ENCODE assay signal across 8 cellular contexts in genomic region chr12:6554168-6554989, GRCh38. TPM values are rescaled to one million over a fixed set of nuclear protein-coding genes. Genes with fewer than 3 reads are reported as not detected.
DNase-seq lines count a peak whose midpoint lies in the region; ATAC-seq and TF ChIP-seq lines count a peak whose summit lies in the region.

No MANE protein-coding gene starts in this region.

- H3K4me1 Mint-ChIP-seq in neural progenitor cell = peaks cover 33% of the 10 kb centered on the region
- peaks cover 26% of the 10 kb centered on the region for H3K4me1 Mint-ChIP-seq in type B pancreatic cell (ENCODE audit: unreplicated experiment)

- peak overlapping the region; percentile 94 for H3K4me2 ChIP-seq in neural progenitor cell

- TF ChIP-seq CTCF in AG09309 (IDR thresholded peaks at IDR 0.05; ENCODE audit: control insufficient read depth, insufficient read depth, low read depth, low read length, missing control alignments) = peak; percentile 65
- TF ChIP-seq CTCF in fibroblast of villous mesenchyme (IDR thresholded peaks at IDR 0.05; ENCODE audit: insufficient read depth, low read depth, low read length) = peak; percentile 66
- peak; percentile 70 for TF ChIP-seq CTCF in neural progenitor cell (IDR thresholded peaks at IDR 0.05)
- peak; percentile 79 for TF ChIP-seq CTCF in type B pancreatic cell (conservative IDR thresholded peaks at IDR 0.05)

- H3K9ac ChIP-seq in neural progenitor cell = peak overlapping the region; percentile 76

- peaks cover 38% of the 10 kb centered on the region for H3F3A ChIP-seq in neural progenitor cell (ENCODE audit: low read depth)

- H2AFZ ChIP-seq in neural progenitor cell (replicated peaks) = peak overlapping the region; percentile 35

- ATAC-seq in GM18511 (IDR thresholded peaks at IDR 0.05; ENCODE audit: unreplicated experiment) (peak; percentile 67), HG03342 (IDR thresholded peaks at IDR 0.05; ENCODE audit: unreplicated experiment) (peak; percentile 67)

- H3K4me3 ChIP-seq in AG09309 (ENCODE audit: control insufficient read depth, low read depth, low read length) (peak overlapping the region; percentile 63), fibroblast of villous mesenchyme (ENCODE audit: low read depth, low read length) (peak overlapping the region; percentile 81), neural progenitor cell (peak overlapping the region; percentile 96)

- H3K27ac Mint-ChIP-seq in neural progenitor cell = peak overlapping the region; percentile 38
- H3K27ac Mint-ChIP-seq in type B pancreatic cell = peak overlapping the region; percentile 79

- no peak for DNase-seq in AG09309 (ENCODE audit: low read depth)
- DNase-seq in RPMI7951 (ENCODE audit: low read depth) = peak; percentile 84
- DNase-seq in activated effector memory CD4-positive, alpha-beta T cell treated with anti-CD3 and anti-CD28 coated beads, Interleukin-2, amount 50 U/mL, for 16 hours = peak; percentile 90
- DNase-seq in fibroblast of villous mesenchyme (ENCODE audit: low read depth) = peak; percentile 70
- DNase-seq in neural progenitor cell (ENCODE audit: low spot score) = peak; percentile 93
- DNase-seq in type B pancreatic cell (ENCODE audit: extremely low spot score, unreplicated experiment) = no peak

- no peaks in the 10 kb centered on the region for H3K36me3 ChIP-seq in neural progenitor cell

- no peaks in the 10 kb centered on the region for H3K9me3 ChIP-seq in neural progenitor cell (ENCODE audit: low read depth)

- H3K4me3 Mint-ChIP-seq in neural progenitor cell (peak overlapping the region; percentile 92), type B pancreatic cell (peak overlapping the region; percentile 89)

- no peak overlapping the region for H3K27ac ChIP-seq in neural progenitor cell

- H3K27me3 ChIP-seq in neural progenitor cell = no peaks in the 10 kb centered on the region

- peaks cover 10% of the 10 kb centered on the region for H3K4me1 ChIP-seq in neural progenitor cell

- H3K79me2 ChIP-seq in neural progenitor cell (ENCODE audit: low read depth) = peaks cover 50% of the 10 kb centered on the region

- H3K36me3 Mint-ChIP-seq in neural progenitor cell (peaks cover 9% of the 10 kb centered on the region), type B pancreatic cell (peaks cover 11% of the 10 kb centered on the region)

- H3K9me3 Mint-ChIP-seq in neural progenitor cell (no peaks in the 10 kb centered on the region), type B pancreatic cell (no peaks in the 10 kb centered on the region)

- H4K20me1 ChIP-seq in neural progenitor cell (ENCODE audit: low read depth) = peaks cover 43% of the 10 kb centered on the region

- H3K27me3 Mint-ChIP-seq in neural progenitor cell (ENCODE audit: insufficient read depth, low read depth) (peaks cover 8% of the 10 kb centered on the region), type B pancreatic cell (peaks cover 15% of the 10 kb centered on the region)

RNA-seq across cellular contexts. Expression of gene IFFO1, which starts 1.5 kb away (rescaled TPM):
- total RNA-seq in RPMI7951 (2014; rRNA removed; shearing (Covaris generic)) = 5.8 and 8.6 TPM in 2 replicates
- total RNA-seq in fibroblast of villous mesenchyme = 9.9 and 11.9 TPM in 2 replicates
- 9.9 and 21.1 TPM in 2 replicates for total RNA-seq in neural progenitor cell (ENCODE audit: low replicate concordance)
- total RNA-seq in type B pancreatic cell (ENCODE audit: low replicate concordance) = 9.1 and 17.5 TPM in 2 replicates

RNA-seq across cellular contexts. Expression of gene NOP2, which starts 13.7 kb away (rescaled TPM):
- total RNA-seq in RPMI7951 (2014; rRNA removed; shearing (Covaris generic)) = 14.2 and 17.8 TPM in 2 replicates
- 25.4 and 26.8 TPM in 2 replicates for total RNA-seq in fibroblast of villous mesenchyme
- 43.8 and 47.8 TPM in 2 replicates for total RNA-seq in neural progenitor cell (ENCODE audit: low replicate concordance)
- total RNA-seq in type B pancreatic cell (ENCODE audit: low replicate concordance) = 60.9 and 106 TPM in 2 replicates

RNA-seq across cellular contexts. Expression of gene GAPDH, which starts 20.1 kb away (rescaled TPM):
- 8,506 and 8,626 TPM in 2 replicates for total RNA-seq in RPMI7951 (2014; rRNA removed; shearing (Covaris generic))
- total RNA-seq in fibroblast of villous mesenchyme (6,118 and 7,175 TPM in 2 replicates), neural progenitor cell (ENCODE audit: low replicate concordance) (3,866 and 6,177 TPM in 2 replicates), type B pancreatic cell (ENCODE audit: low replicate concordance) (2,317 and 5,618 TPM in 2 replicates)

RNA-seq across cellular contexts. Expression of gene CHD4, which starts 52.8 kb away (rescaled TPM):
- total RNA-seq in RPMI7951 (2014; rRNA removed; shearing (Covaris generic)) = 167 and 180 TPM in 2 replicates
- total RNA-seq in fibroblast of villous mesenchyme (231 and 240 TPM in 2 replicates), neural progenitor cell (ENCODE audit: low replicate concordance) (381 and 412 TPM in 2 replicates), type B pancreatic cell (ENCODE audit: low replicate concordance) (270 and 289 TPM in 2 replicates)

Comparison
In these comparisons a context has a peak if more than half of its experiments do, and no peak if none do; other contexts are left out.
1. DNase-seq: peak in RPMI7951 (single experiment), activated effector memory CD4-positive, alpha-beta T cell treated with anti-CD3 and anti-CD28 coated beads, Interleukin-2, amount 50 U/mL, for 16 hours (single experiment), fibroblast of villous mesenchyme (single experiment) and neural progenitor cell (single experiment); none in AG09309 (single experiment) and type B pancreatic cell (single experiment).
2. Peak in every context shown above with its lines, with median percentiles within 50 percentile points of each other: H3K4me3 ChIP-seq and CTCF ChIP-seq.